In the genomic region with DNA sequence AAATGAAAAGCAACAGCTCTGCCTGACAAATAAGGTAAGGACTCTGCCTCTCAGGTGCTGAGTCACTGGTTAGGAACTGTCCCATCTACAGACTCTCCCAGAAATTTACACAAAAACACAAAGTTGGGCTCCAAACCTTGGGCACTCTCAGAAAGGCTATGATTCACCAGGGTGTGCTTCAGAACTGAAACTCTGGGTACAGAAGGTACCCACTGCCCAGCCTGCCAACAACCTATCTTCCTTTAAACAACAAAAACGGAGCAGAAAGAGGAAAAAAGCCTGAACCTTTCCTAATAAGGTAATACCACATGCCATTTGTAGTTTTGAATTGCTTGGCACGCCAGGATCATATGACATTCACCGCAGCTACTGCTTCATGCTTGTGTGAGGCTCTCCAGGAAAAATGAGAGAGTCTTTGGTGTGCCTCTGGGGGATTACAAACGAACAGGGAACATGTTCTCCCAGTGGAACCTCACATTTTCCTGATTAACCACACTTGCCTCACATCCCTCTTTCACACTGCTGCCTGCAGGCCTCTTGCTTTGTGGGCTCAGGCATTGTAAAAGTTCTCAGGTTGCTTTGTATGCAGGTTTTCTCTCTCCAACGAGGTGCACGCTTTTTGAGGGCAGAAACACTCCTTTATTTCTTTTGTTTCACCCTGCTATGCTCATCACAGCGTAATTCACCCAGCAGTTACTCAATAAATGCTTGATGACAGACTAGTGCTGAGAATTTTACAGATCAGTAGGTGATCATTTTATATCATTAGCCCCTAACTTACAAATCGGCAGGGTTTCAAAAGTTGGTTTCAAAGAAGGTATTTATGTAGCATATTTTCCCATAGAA, we compare ENCODE assay signal across 1 cellular context.
A peak's percentile ranks its signal among the peaks of the same experiment; 100 is the strongest.
TF ChIP-seq lines count a peak whose summit lies in the region.

No MANE protein-coding gene starts in this region.

TF ChIP-seq in GM12878, 131 proteins besides CTCF, POLR2A, EP300 and RAD21 (continued from another document):
- TF ChIP-seq, protein P1, sequence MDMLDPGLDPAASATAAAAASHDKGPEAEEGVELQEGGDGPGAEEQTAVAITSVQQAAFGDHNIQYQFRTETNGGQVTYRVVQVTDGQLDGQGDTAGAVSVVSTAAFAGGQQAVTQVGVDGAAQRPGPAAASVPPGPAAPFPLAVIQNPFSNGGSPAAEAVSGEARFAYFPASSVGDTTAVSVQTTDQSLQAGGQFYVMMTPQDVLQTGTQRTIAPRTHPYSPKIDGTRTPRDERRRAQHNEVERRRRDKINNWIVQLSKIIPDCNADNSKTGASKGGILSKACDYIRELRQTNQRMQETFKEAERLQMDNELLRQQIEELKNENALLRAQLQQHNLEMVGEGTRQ (IDR thresholded peaks at IDR 0.05; ENCODE audit: borderline replicate concordance, low read depth, low read length): no peak; the same call in 1 of the 2 replicates
- TF ChIP-seq IKZF2 (IDR thresholded peaks at IDR 0.05) (peak; percentile 71; a peak in 3 of 4 replicates), TAF1 (IDR thresholded peaks at IDR 0.05; ENCODE audit: borderline replicate concordance, low read depth, low read length) (no peak)
- TF ChIP-seq, protein P2, sequence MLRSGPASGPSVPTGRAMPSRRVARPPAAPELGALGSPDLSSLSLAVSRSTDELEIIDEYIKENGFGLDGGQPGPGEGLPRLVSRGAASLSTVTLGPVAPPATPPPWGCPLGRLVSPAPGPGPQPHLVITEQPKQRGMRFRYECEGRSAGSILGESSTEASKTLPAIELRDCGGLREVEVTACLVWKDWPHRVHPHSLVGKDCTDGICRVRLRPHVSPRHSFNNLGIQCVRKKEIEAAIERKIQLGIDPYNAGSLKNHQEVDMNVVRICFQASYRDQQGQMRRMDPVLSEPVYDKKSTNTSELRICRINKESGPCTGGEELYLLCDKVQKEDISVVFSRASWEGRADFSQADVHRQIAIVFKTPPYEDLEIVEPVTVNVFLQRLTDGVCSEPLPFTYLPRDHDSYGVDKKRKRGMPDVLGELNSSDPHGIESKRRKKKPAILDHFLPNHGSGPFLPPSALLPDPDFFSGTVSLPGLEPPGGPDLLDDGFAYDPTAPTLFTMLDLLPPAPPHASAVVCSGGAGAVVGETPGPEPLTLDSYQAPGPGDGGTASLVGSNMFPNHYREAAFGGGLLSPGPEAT (IDR thresholded peaks at IDR 0.05; ENCODE audit: low read depth): peak; percentile 63
